ENCODE assay signal across 28 cellular contexts in genomic region chr20:24691901-24692351, GRCh38.
DNase-seq lines count a peak whose midpoint lies in the region; TF ChIP-seq lines count a peak whose summit lies in the region.
"Had no signal": no experiment of that assay in that cellular context is flagged by ENCODE, and none has a peak within 500 bp of the region (broad histone marks: within the 10 kb centered on the region; RNA-seq: fewer than 3 reads in every experiment).

No MANE protein-coding gene starts in this region.

- no peak overlapping the region for H2BK15ac ChIP-seq in H9 (ENCODE audit: low read depth, low read length)

- DNase-seq in BE2C (peak; percentile 0), H9 (peak; percentile 9), endodermal cell (peak; percentile 20), spleen (peak; percentile 55), prostate gland (ENCODE audit: low spot score) (no peak), germinal center (ENCODE audit: low spot score) (no peak)
- no peak for DNase-seq in activated CD4-positive, alpha-beta T cell treated with anti-CD3 and anti-CD28 coated beads, Interleukin-2, amount 50 U/mL, for 4 hours
- DNase-seq: activated CD4-positive, alpha-beta T cell treated with anti-CD3 and anti-CD28 coated beads, Interleukin-2, amount 10 ng/mL, durations not matched to agents 7 days and 5 days; activated naive CD4-positive, alpha-beta T cell treated with anti-CD3 and anti-CD28 coated beads, Interleukin-2, amount 50 U/mL, for 16 hours; amniotic stem cell; cerebellar nuclear complex; COR-L47; DMS79; natural killer cell; NCI-H1417 treated with DMSO at 0.1 percent for 48 hours; NCI-H2081; NCI-H2227 treated with DMSO at 0.1 percent for 48 hours; NCI-H526 treated with DMSO at 0.1 percent for 48 hours; occipital lobe had no signal

- no peak overlapping the region for H3K18ac ChIP-seq in H9 (ENCODE audit: insufficient read length, low read depth, low read length)

- H2BK120ac ChIP-seq in H9 (ENCODE audit: low read depth, low read length, poor library complexity, severe bottlenecking), result no peak overlapping the region

- H3K9me3 ChIP-seq in BE2C, result no peaks in the 10 kb centered on the region; the same call in 1 of the 2 replicates
- H3K9me3 ChIP-seq in H9 (ENCODE audit: control insufficient read depth, low read depth, low read length), result no peaks in the 10 kb centered on the region
- peaks cover 7% of the 10 kb centered on the region for H3K9me3 ChIP-seq in endodermal cell (ENCODE audit: control insufficient read depth, low read length)
- H3K9me3 ChIP-seq in spleen, result peaks cover 0 to 10% (median 2%) of the 10 kb centered on the region in 8 donors
- no peaks in the 10 kb centered on the region for H3K9me3 ChIP-seq in prostate gland

- no peak overlapping the region for H2BK5ac ChIP-seq in H9 (ENCODE audit: insufficient read length, low read length)

- H3K4me3 ChIP-seq in BE2C (ENCODE audit: low read depth, low read length) (no peak overlapping the region), endodermal cell (ENCODE audit: low read length) (no peak overlapping the region), spleen (no peak overlapping the region), prostate gland (no peak overlapping the region)
- H3K4me3 ChIP-seq: gastroesophageal sphincter, hepatocyte, lung, skin epidermis, tibial nerve had no signal

- TF ChIP-seq POLR2A in spleen (IDR thresholded peaks at IDR 0.05) (no peak), prostate gland (IDR thresholded peaks at IDR 0.05) (no peak)

- intact Hi-C loops in spleen (cut with DNase I; ENCODE audit: low total_unique reads), result no loop called here
- intact Hi-C loops in prostate gland (cut with DNase I), result no loop called here

- H3K4me1 Mint-ChIP-seq in H9, result no peaks in the 10 kb centered on the region; a peak in 1 of 4 replicates
- no peaks in the 10 kb centered on the region for H3K4me1 Mint-ChIP-seq in endodermal cell
- H3K4me1 Mint-ChIP-seq: activated CD4-positive, alpha-beta T cell treated with anti-CD3 and anti-CD28 coated beads, Interleukin-2, amount 10 ng/mL, durations not matched to agents 7 days and 5 days; natural killer cell had no signal

- H2AFZ ChIP-seq in H9 (ENCODE audit: low read length), result no peak overlapping the region
- H2AFZ ChIP-seq: hepatocyte had no signal

- H3K23ac ChIP-seq in H9 (ENCODE audit: insufficient read length, low read depth, low read length), result no peak overlapping the region

- no peak overlapping the region for H2AK5ac ChIP-seq in H9 (ENCODE audit: insufficient read length, low read length)

- no peak overlapping the region for H4K8ac ChIP-seq in H9 (replicated peaks; ENCODE audit: insufficient read length, low read depth, low read length)

- H3K79me2 ChIP-seq in H9 (ENCODE audit: insufficient read depth, low read length), result no peaks in the 10 kb centered on the region
- H3K79me2 ChIP-seq: hepatocyte had no signal

- H3K4me3 Mint-ChIP-seq in H9, result no peak overlapping the region
- H3K4me3 Mint-ChIP-seq in endodermal cell, result no peak overlapping the region
- H3K4me3 Mint-ChIP-seq: activated CD4-positive, alpha-beta T cell treated with anti-CD3 and anti-CD28 coated beads, Interleukin-2, amount 10 ng/mL, durations not matched to agents 7 days and 5 days; activated T-helper 1 cell treated with anti-CD3 and anti-CD28 coated beads, Interleukin-12 subunit alpha, Interleukin-12 subunit beta, Interleukin-2, Interleukin-4 antibody, amounts not matched to agents 30 ng/mL and 10 ng/mL and 1 ng/mL, durations not matched to agents 14 hours and 24 hours and 36 hours; brain; natural killer cell; stimulated activated naive CD8-positive, alpha-beta T cell treated with anti-CD3 and anti-CD28 coated beads, Interleukin-15, Interleukin-2, amounts not matched to agents 100 ng/mL and 50 ng/mL, for 24 hours had no signal

- H3K4ac ChIP-seq in H9 (ENCODE audit: low read depth, low read length), result no peak overlapping the region

- H3K9ac ChIP-seq in H9 (ENCODE audit: extremely low read depth, insufficient read length, low read length) (no peak overlapping the region), endodermal cell (ENCODE audit: extremely low read depth, low read length, poor library complexity, severe bottlenecking) (no peak overlapping the region)

- H2BK12ac ChIP-seq in H9 (ENCODE audit: insufficient read length, low read depth, low read length), result no peak overlapping the region

- H3K4me2 ChIP-seq in H9 (ENCODE audit: insufficient read depth, insufficient read length, low read length), result no peak overlapping the region
- H3K4me2 ChIP-seq: hepatocyte had no signal

- no peak overlapping the region for H2BK20ac ChIP-seq in H9 (ENCODE audit: low read depth, low read length, poor library complexity, severe bottlenecking)

- TF ChIP-seq CTCF in BE2C (IDR thresholded peaks at IDR 0.05; ENCODE audit: low read depth, low read length), result no peak
- no peak for TF ChIP-seq CTCF in H9 (conservative IDR thresholded peaks at IDR 0.05)
- no peak for TF ChIP-seq CTCF in endodermal cell (conservative IDR thresholded peaks at IDR 0.05)
- TF ChIP-seq CTCF in spleen (IDR thresholded peaks at IDR 0.05 in 8 of 11, conservative IDR thresholded peaks at IDR 0.05 in 3 of 11), result no peak
- TF ChIP-seq CTCF in prostate gland (IDR thresholded peaks at IDR 0.05), result no peak

- no peaks in the 10 kb centered on the region for H4K20me1 ChIP-seq in H9 (ENCODE audit: control insufficient read depth, insufficient read depth, insufficient read length)

- H3T11ph ChIP-seq in H9 (ENCODE audit: low read length), result no peak overlapping the region

- peak overlapping the region in 1 of 3 experiments; percentile 79; a peak in 1 of 7 replicates for H3K27ac Mint-ChIP-seq in H9
- H3K27ac Mint-ChIP-seq in endodermal cell, result no peak overlapping the region
- H3K27ac Mint-ChIP-seq: activated CD4-positive, alpha-beta T cell treated with anti-CD3 and anti-CD28 coated beads, Interleukin-2, amount 10 ng/mL, durations not matched to agents 7 days and 5 days; activated T-helper 1 cell treated with anti-CD3 and anti-CD28 coated beads, Interleukin-12 subunit alpha, Interleukin-12 subunit beta, Interleukin-2, Interleukin-4 antibody, amounts not matched to agents 30 ng/mL and 10 ng/mL and 1 ng/mL, durations not matched to agents 14 hours and 24 hours and 36 hours; natural killer cell; stimulated activated naive CD8-positive, alpha-beta T cell treated with anti-CD3 and anti-CD28 coated beads, Interleukin-15, Interleukin-2, amounts not matched to agents 100 ng/mL and 50 ng/mL, for 24 hours had no signal

- no peaks in the 10 kb centered on the region for H3K79me1 ChIP-seq in H9 (ENCODE audit: insufficient read depth, low read depth, low read length, poor library complexity, severe bottlenecking)

- no peaks in the 10 kb centered on the region for H3K4me1 ChIP-seq in BE2C
- H3K4me1 ChIP-seq in H9 (ENCODE audit: insufficient read depth, low read length), result no peaks in the 10 kb centered on the region
- no peaks in the 10 kb centered on the region for H3K4me1 ChIP-seq in endodermal cell (ENCODE audit: control insufficient read depth, insufficient read depth, low read length)
- H3K4me1 ChIP-seq in spleen, result peaks cover 6 to 19% (median 13%) of the 10 kb centered on the region in 6 donors
- H3K4me1 ChIP-seq in prostate gland (replicated peaks), result peaks cover 9% of the 10 kb centered on the region

- H3K56ac ChIP-seq in H9 (ENCODE audit: insufficient read length, low read depth, low read length), result no peak overlapping the region

- H3K27ac ChIP-seq in H9 (ENCODE audit: insufficient read length, low read depth, low read length), result no peak overlapping the region
- no peak overlapping the region for H3K27ac ChIP-seq in endodermal cell (ENCODE audit: low read depth, low read length)
- no peak overlapping the region for H3K27ac ChIP-seq in spleen
- no peak overlapping the region for H3K27ac ChIP-seq in prostate gland
- H3K27ac ChIP-seq: C4-2B, gastroesophageal sphincter, hepatocyte, skin epidermis, tibial nerve had no signal

- no peaks in the 10 kb centered on the region for H3K36me3 ChIP-seq in BE2C
- H3K36me3 ChIP-seq in endodermal cell (ENCODE audit: control insufficient read depth, insufficient read depth, low read length), result no peaks in the 10 kb centered on the region
- no peaks in the 10 kb centered on the region for H3K36me3 ChIP-seq in spleen
- H3K36me3 ChIP-seq in prostate gland, result no peaks in the 10 kb centered on the region
- H3K36me3 ChIP-seq: gastroesophageal sphincter, tibial nerve had no signal

- no peak overlapping the region for H4K5ac ChIP-seq in H9 (ENCODE audit: insufficient read length, low read depth, low read length)

- H3K27me3 ChIP-seq in BE2C (no peaks in the 10 kb centered on the region), H9 (ENCODE audit: insufficient read depth, low read length) (no peaks in the 10 kb centered on the region), endodermal cell (ENCODE audit: control insufficient read depth, insufficient read depth, low read length, poor library complexity, severe bottlenecking) (no peaks in the 10 kb centered on the region), spleen (replicated peaks in 1 of 7) (peaks cover 0 to 5% (median 0%) of the 10 kb centered on the region in 7 donors), prostate gland (replicated peaks; ENCODE audit: insufficient read depth) (no peaks in the 10 kb centered on the region)
- H3K27me3 ChIP-seq: hepatocyte, tibial nerve had no signal

- no CpG with 5 or more reads among the region's 4 CpGs for WGBS in H9 (ENCODE audit: extremely low coverage, insufficient read length, low lambda C conversion rate)
- WGBS in endodermal cell (ENCODE audit: insufficient coverage in 1 of 2, insufficient read length in 1 of 2), 2 experiments, result 94 to 96% methylated on average over 3 to 4 of the region's 4 CpGs
- 81 to 96% (median 92%) methylated on average over 2 to 4 of the region's 4 CpGs for WGBS in spleen, 5 donors
- 89% methylated on average over 4 of the region's 4 CpGs for WGBS in prostate gland

- H3K23me2 ChIP-seq in H9 (ENCODE audit: insufficient read length, low read depth, low read length, poor library complexity, severe bottlenecking), result no peaks in the 10 kb centered on the region

- H3K36me3 Mint-ChIP-seq in H9 (ENCODE audit: insufficient read depth in 1 of 3, low read depth in 3 of 3) (peaks cover 0 to under 1% (median 0%) of the 10 kb centered on the region in 3 experiments; a peak in 1 of 7 replicates), endodermal cell (ENCODE audit: low read depth) (no peaks in the 10 kb centered on the region)
- H3K36me3 Mint-ChIP-seq: brain, natural killer cell had no signal

- H4K91ac ChIP-seq in H9 (ENCODE audit: insufficient read length, low read depth, low read length), result no peak overlapping the region

- peaks cover 1 to 6% of the 10 kb centered on the region in 2 experiments; a peak in 3 of 5 replicates for H3K9me3 Mint-ChIP-seq in H9
- H3K9me3 Mint-ChIP-seq in endodermal cell, result peaks cover 2% of the 10 kb centered on the region
- H3K9me3 Mint-ChIP-seq: activated CD4-positive, alpha-beta T cell treated with anti-CD3 and anti-CD28 coated beads, Interleukin-2, amount 10 ng/mL, durations not matched to agents 7 days and 5 days; activated T-helper 1 cell treated with anti-CD3 and anti-CD28 coated beads, Interleukin-12 subunit alpha, Interleukin-12 subunit beta, Interleukin-2, Interleukin-4 antibody, amounts not matched to agents 30 ng/mL and 10 ng/mL and 1 ng/mL, durations not matched to agents 14 hours and 24 hours and 36 hours; natural killer cell; stimulated activated naive CD8-positive, alpha-beta T cell treated with anti-CD3 and anti-CD28 coated beads, Interleukin-15, Interleukin-2, amounts not matched to agents 100 ng/mL and 50 ng/mL, for 24 hours had no signal

- peaks cover 7% of the 10 kb centered on the region; the same call in 1 of the 2 replicates for H3K27me3 Mint-ChIP-seq in H9 (ENCODE audit: low read depth)
- peaks cover 22% of the 10 kb centered on the region for H3K27me3 Mint-ChIP-seq in endodermal cell (ENCODE audit: insufficient read depth)

- H3K14ac ChIP-seq in H9 (ENCODE audit: insufficient read depth, low read length), result no peak overlapping the region; the same call in 1 of the 2 replicates

Comparison
In these comparisons a context has a peak if more than half of its experiments do, and no peak if none do; other contexts are left out.
1. DNase-seq: peak in BE2C (single experiment), H9 (single experiment), endodermal cell (single experiment) and spleen (single experiment); none in activated CD4-positive, alpha-beta T cell treated with anti-CD3 and anti-CD28 coated beads, Interleukin-2, amount 50 U/mL, for 4 hours (0 of 2), prostate gland (single experiment) and germinal center (single experiment).